Comparison of ENCODE assay signal across 8 cellular contexts in the genomic region with DNA sequence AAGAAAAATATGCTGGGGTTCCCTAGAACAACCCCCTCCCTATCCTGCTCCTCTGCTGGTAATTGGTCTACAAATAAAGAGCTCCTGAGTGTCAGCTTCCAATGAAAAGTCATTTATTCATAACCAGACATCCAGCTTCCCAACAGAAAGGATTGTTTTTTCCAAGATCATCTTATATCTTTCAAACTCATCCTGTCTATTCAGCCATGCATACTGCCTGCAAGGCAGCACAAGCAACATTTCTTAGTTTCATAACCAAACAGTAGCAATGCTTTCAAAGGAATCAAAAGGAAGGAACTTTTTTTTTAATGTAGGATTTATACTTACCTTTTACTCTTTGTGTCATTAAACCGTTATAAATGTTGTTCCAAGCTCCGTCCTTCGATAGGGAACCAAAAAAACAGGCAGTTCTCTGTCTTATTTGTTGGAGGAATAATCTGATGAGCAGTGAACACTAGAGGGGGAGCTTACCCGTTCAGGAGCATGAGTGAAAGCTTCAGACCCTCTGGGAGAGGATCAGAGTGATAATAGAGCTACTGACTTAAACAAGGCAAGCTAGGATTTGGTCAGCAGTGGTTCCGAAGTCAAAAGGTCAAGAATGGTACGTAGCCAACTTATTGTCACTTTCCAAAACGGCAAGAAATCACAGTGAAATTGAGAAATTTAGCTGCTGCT.
DNase-seq lines count a peak whose midpoint lies in the region; ATAC-seq, FAIRE-seq and TF ChIP-seq lines count a peak whose summit lies in the region.

No MANE protein-coding gene starts in this region.

- H3K79me2 ChIP-seq in keratinocyte (ENCODE audit: control insufficient read depth, insufficient read depth, low read length) = no peaks in the 10 kb centered on the region

- H3K9me1 ChIP-seq in keratinocyte (ENCODE audit: control insufficient read depth, extremely low read depth, insufficient read depth, low read length) = no peaks in the 10 kb centered on the region

- TF ChIP-seq CTCF in adrenal gland (IDR thresholded peaks at IDR 0.05) (peak in 4 of 6 experiments; percentile 9 to 32 (median 22)), keratinocyte (optimal IDR thresholded peaks at IDR 0.05 in 1 of 3, IDR thresholded peaks at IDR 0.05 in 1 of 3, conservative IDR thresholded peaks at IDR 0.05 in 1 of 3; ENCODE audit: extremely low read depth in 1 of 3, insufficient read depth in 2 of 3, low read length in 3 of 3) (peak in 2 of 3 experiments; percentile 8 to 29), Peyer's patch (IDR thresholded peaks at IDR 0.05) (no peak)

- no peaks in the 10 kb centered on the region for H3K36me3 Mint-ChIP-seq in CD4-positive, alpha-beta memory T cell

- intact Hi-C loops in adrenal gland (cut with DNase I) = no loop called here
- intact Hi-C loops in CD4-positive, alpha-beta memory T cell (cut with micrococcal nuclease) = no loop called here

- H3K4me1 ChIP-seq in adrenal gland (replicated peaks in 1 of 2) (no peaks in the 10 kb centered on the region), keratinocyte (ENCODE audit: control insufficient read depth, extremely low read depth, insufficient read depth, low read length) (no peaks in the 10 kb centered on the region), Peyer's patch (no peaks in the 10 kb centered on the region)
- H3K4me1 ChIP-seq in CD4-positive, alpha-beta memory T cell (ENCODE audit: insufficient read depth, low read length) = no peaks in the 10 kb centered on the region

- POLR2A ChIA-PET in HEK293T (lab: Yijun Ruan, JAX) = no interaction called here
- POLR2A ChIA-PET in CD4-positive, alpha-beta memory T cell (lab: Charles Lee; ENCODE audit: partially characterized antibody) = no interaction called here

- no peak overlapping the region for H2AFZ ChIP-seq in keratinocyte (ENCODE audit: control insufficient read depth, low read length)

- H3K4me3 ChIP-seq in adrenal gland (peak overlapping the region in 1 of 4 donors; percentile 22), keratinocyte (ENCODE audit: control insufficient read depth in 2 of 3, extremely low read depth in 1 of 3, insufficient read depth in 2 of 3, low read depth in 1 of 3, low read length in 3 of 3) (no peak overlapping the region), Peyer's patch (no peak overlapping the region)
- H3K4me3 ChIP-seq in CD4-positive, alpha-beta memory T cell (ENCODE audit: low read length in 2 of 2) = no peak overlapping the region

- dilution Hi-C loops in keratinocyte (cut with MboI; ENCODE audit: extremely low pct_ligation_motif_present, low sequenced_read_pairs) = no loop called here

- H3K27me3 ChIP-seq in adrenal gland (no peaks in the 10 kb centered on the region), keratinocyte (ENCODE audit: control insufficient read depth, extremely low read depth, insufficient read depth, low read length) (no peaks in the 10 kb centered on the region), Peyer's patch (no peaks in the 10 kb centered on the region)
- no peaks in the 10 kb centered on the region for H3K27me3 ChIP-seq in CD4-positive, alpha-beta memory T cell (ENCODE audit: insufficient read depth, low read length)

- no peaks in the 10 kb centered on the region for H3K27me3 Mint-ChIP-seq in CD4-positive, alpha-beta memory T cell

- H3K9me3 ChIP-seq in adrenal gland (replicated peaks in 1 of 3) = no peaks in the 10 kb centered on the region
- no peaks in the 10 kb centered on the region for H3K9me3 ChIP-seq in keratinocyte (ENCODE audit: control insufficient read depth, low read depth, low read length)
- no peaks in the 10 kb centered on the region for H3K9me3 ChIP-seq in CD4-positive, alpha-beta memory T cell (ENCODE audit: control insufficient read depth in 1 of 2, low read length in 2 of 2)
- no peaks in the 10 kb centered on the region for H3K9me3 ChIP-seq in Peyer's patch

- TF ChIP-seq POLR2A in adrenal gland (IDR thresholded peaks at IDR 0.05) = no peak
- no peak for TF ChIP-seq POLR2A in Peyer's patch (IDR thresholded peaks at IDR 0.05)

- no peaks in the 10 kb centered on the region for H4K20me1 ChIP-seq in keratinocyte (ENCODE audit: control insufficient read depth, extremely low read depth, insufficient read depth, low read length)

- no peak overlapping the region for H3K9ac ChIP-seq in keratinocyte (ENCODE audit: control insufficient read depth, extremely low read depth, insufficient read depth, low read length)

- no peak for FAIRE-seq in keratinocyte (lab: Jason Lieb, UNC)

- no peaks in the 10 kb centered on the region for H3K4me1 Mint-ChIP-seq in CD4-positive, alpha-beta memory T cell

- H3K27ac ChIP-seq in adrenal gland (peak overlapping the region in 1 of 5 donors; percentile 27), keratinocyte (ENCODE audit: control insufficient read depth, insufficient read depth, low read length) (no peak overlapping the region), Peyer's patch (no peak overlapping the region)
- H3K27ac ChIP-seq in CD4-positive, alpha-beta memory T cell (ENCODE audit: low read depth, low read length) = no peak overlapping the region

- no peaks in the 10 kb centered on the region for H3K36me3 ChIP-seq in adrenal gland (replicated peaks in 1 of 2)
- H3K36me3 ChIP-seq in keratinocyte (ENCODE audit: control insufficient read depth in 2 of 2, extremely low read depth in 1 of 2, insufficient read depth in 2 of 2, low read length in 2 of 2) = no peaks in the 10 kb centered on the region
- no peaks in the 10 kb centered on the region for H3K36me3 ChIP-seq in CD4-positive, alpha-beta memory T cell (ENCODE audit: insufficient read depth, low read length)
- no peaks in the 10 kb centered on the region for H3K36me3 ChIP-seq in Peyer's patch

- H3K9me3 Mint-ChIP-seq in CD4-positive, alpha-beta memory T cell = peaks cover 0 to 29% (median 9%) of the 10 kb centered on the region in 8 donors

- H3K4me2 ChIP-seq in keratinocyte (ENCODE audit: control insufficient read depth, extremely low read depth, insufficient read depth, low read depth, low read length) = no peak overlapping the region

- no peak overlapping the region for H3K27ac Mint-ChIP-seq in CD4-positive, alpha-beta memory T cell

- CTCF ChIA-PET in HEK293T (lab: Yijun Ruan, JAX) = interaction anchor here (0.6 to 1.0 kb wide), 6 partner anchors 13 to 615 kb away, joined by 3 to 4 read pairs (median 3); no protein-coding TSS in a partner anchor
- CTCF ChIA-PET in CD4-positive, alpha-beta memory T cell (lab: Charles Lee; ENCODE audit: partially characterized antibody) = interaction anchor here (0.8 kb wide), 1 partner anchor 9 kb away, joined by 4 read pairs; no protein-coding TSS in a partner anchor

- peak; percentile 17 for DNase-seq in 8988T
- peak; percentile 46 for DNase-seq in HEK293T (ENCODE audit: extremely low spot score)
- DNase-seq in adrenal gland = no peak
- no peak for DNase-seq in keratinocyte (ENCODE audit: low read depth, low spot score)
- no peak for DNase-seq in CD4-positive, alpha-beta memory T cell
- no peak for DNase-seq in activated CD4-positive, alpha-beta T cell treated with anti-CD3 and anti-CD28 coated beads for 4 hours
- DNase-seq in Peyer's patch = no peak

- ATAC-seq in GM21528 (IDR thresholded peaks at IDR 0.05; ENCODE audit: low FRiP score, unreplicated experiment) = no peak

- WGBS in adrenal gland, 4 donors = 14 to 26% (median 22%) methylated on average over 7 of the region's 7 CpGs

- H3K4me3 Mint-ChIP-seq in CD4-positive, alpha-beta memory T cell = no peak overlapping the region

TF ChIP-seq in HEK293T, 16 proteins besides CTCF, POLR2A, EP300 and RAD21:
- TF ChIP-seq SP1 (IDR thresholded peaks at IDR 0.05) = no peak
- no peak for TF ChIP-seq FOXA1 (IDR thresholded peaks at IDR 0.05)
- TF ChIP-seq PKNOX1 (IDR thresholded peaks at IDR 0.05) = no peak
- TF ChIP-seq SUZ12 (IDR thresholded peaks at IDR 0.05) = no peak
- no peak for TF ChIP-seq FOXK2 (IDR thresholded peaks at IDR 0.05)
- no peak for TF ChIP-seq FOXM1 (IDR thresholded peaks at IDR 0.05; ENCODE audit: borderline replicate concordance)
- TF ChIP-seq ARNT (IDR thresholded peaks at IDR 0.05) = no peak
- TF ChIP-seq NFRKB (IDR thresholded peaks at IDR 0.05) = no peak
- TF ChIP-seq ZNF384 (IDR thresholded peaks at IDR 0.05) = no peak
- TF ChIP-seq L3MBTL2 (conservative IDR thresholded peaks at IDR 0.05) = no peak
- no peak for TF ChIP-seq CTBP1 (IDR thresholded peaks at IDR 0.05; ENCODE audit: borderline replicate concordance)
- no peak for TF ChIP-seq HDGF (IDR thresholded peaks at IDR 0.05; ENCODE audit: borderline replicate concordance)
- no peak for TF ChIP-seq TARDBP (IDR thresholded peaks at IDR 0.05)
- no peak for TF ChIP-seq ELF4 (IDR thresholded peaks at IDR 0.05)
- no peak for TF ChIP-seq LEF1 (IDR thresholded peaks at IDR 0.05; ENCODE audit: borderline replicate concordance)
- no peak for TF ChIP-seq BHLHE40 (IDR thresholded peaks at IDR 0.05; ENCODE audit: borderline replicate concordance)

Comparison
In these comparisons a context has a peak if more than half of its experiments do, and no peak if none do; other contexts are left out.
1. DNase-seq: peak in 8988T (single experiment) and HEK293T (single experiment); none in adrenal gland (0 of 7), keratinocyte (single experiment), CD4-positive, alpha-beta memory T cell (0 of 5), activated CD4-positive, alpha-beta T cell treated with anti-CD3 and anti-CD28 coated beads for 4 hours (0 of 2) and Peyer's patch (0 of 3).
2. CTCF ChIP-seq: peak in adrenal gland (4 of 6) and keratinocyte (2 of 3); none in Peyer's patch (0 of 6).